Comparison of ENCODE assay signal across 17 cellular contexts in the genomic region with DNA sequence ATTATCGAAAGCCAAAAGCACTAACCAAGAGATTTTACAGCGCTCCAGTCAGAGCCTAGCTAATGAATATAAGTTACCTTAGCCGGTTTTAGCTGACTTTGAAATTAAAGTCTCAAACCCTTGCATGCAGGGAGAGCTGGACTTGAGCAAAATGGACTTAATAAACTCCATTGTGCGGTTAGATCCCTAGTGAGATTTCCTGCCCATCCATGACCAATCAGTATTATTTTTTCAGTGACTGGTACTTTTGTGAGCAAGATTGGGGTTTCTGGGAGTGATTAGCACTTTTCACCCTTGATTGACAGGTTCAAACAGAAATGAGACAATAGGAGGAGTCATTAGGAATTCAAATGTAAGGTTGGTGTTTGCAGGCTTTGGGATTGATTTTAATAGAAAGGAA.
"Had no signal": no experiment of that assay in that cellular context is flagged by ENCODE, and none has a peak within 500 bp of the region (broad histone marks: within the 10 kb centered on the region; RNA-seq: fewer than 3 reads in every experiment).

No MANE protein-coding gene starts in this region.

- H3K36me3 Mint-ChIP-seq: activated CD8-positive, alpha-beta memory T cell treated with anti-CD3 and anti-CD28 coated beads, Interleukin-2, amount 10 ng/mL, durations not matched to agents 7 days and 5 days; activated naive CD8-positive, alpha-beta T cell; stimulated activated naive B cell treated with anti-CD40 and anti-IgM and Interleukin-4, amounts not matched to agents 10 μg/mL and 1 μg/mL and 100 μg/mL, for 72 hours had no signal

- H3K27me3 ChIP-seq: colonic mucosa, gastroesophageal sphincter, sigmoid colon, upper lobe of left lung had no signal

- H3K4me1 Mint-ChIP-seq: activated CD4-positive, alpha-beta T cell treated with anti-CD3 and anti-CD28 coated beads for 36 hours; activated CD8-positive, alpha-beta memory T cell treated with anti-CD3 and anti-CD28 coated beads, Interleukin-2, amount 10 ng/mL, durations not matched to agents 7 days and 5 days; central memory CD8-positive, alpha-beta T cell; stimulated activated naive B cell treated with anti-CD40 and anti-IgM and Interleukin-4, amounts not matched to agents 10 μg/mL and 1 μg/mL and 100 μg/mL, for 72 hours had no signal

- H3K9me3 ChIP-seq: colonic mucosa, gastroesophageal sphincter, left ventricle myocardium inferior, sigmoid colon, thoracic aorta, upper lobe of left lung had no signal

- H3K27ac ChIP-seq: colonic mucosa, gastroesophageal sphincter, left ventricle myocardium inferior, parathyroid adenoma, sigmoid colon, thoracic aorta had no signal

- H3K4me1 ChIP-seq: colonic mucosa, gastroesophageal sphincter, parathyroid adenoma, sigmoid colon had no signal

- DNase-seq: activated CD4-positive, alpha-beta T cell treated with anti-CD3 and anti-CD28 coated beads for 36 hours; activated CD4-positive, alpha-beta T cell treated with anti-CD3 and anti-CD28 coated beads, Interleukin-2, amount 50 U/mL, for 48 hours; activated CD8-positive, alpha-beta memory T cell treated with anti-CD3 and anti-CD28 coated beads, Interleukin-2, amount 10 ng/mL, durations not matched to agents 7 days and 5 days; colonic mucosa; islet precursor cell; left ventricle myocardium inferior; mammary epithelial cell; sigmoid colon; stimulated activated CD4-positive, alpha-beta T cell treated with anti-CD3 and anti-CD28 coated beads, Interleukin-4, amount 100 ng/mL, for 4 hours; stimulated activated naive B cell treated with anti-CD40 and anti-IgM and Interleukin-4, amounts not matched to agents 10 μg/mL and 1 μg/mL and 100 μg/mL, for 72 hours; T-helper 2 cell; upper lobe of left lung had no signal

- ATAC-seq: activated CD4-positive, alpha-beta T cell treated with anti-CD3 and anti-CD28 coated beads for 36 hours; activated CD8-positive, alpha-beta memory T cell treated with anti-CD3 and anti-CD28 coated beads, Interleukin-2, amount 10 ng/mL, durations not matched to agents 7 days and 5 days; gastroesophageal sphincter; stimulated activated naive B cell treated with anti-CD40 and anti-IgM and Interleukin-4, amounts not matched to agents 10 μg/mL and 1 μg/mL and 100 μg/mL, for 72 hours had no signal

- H3K4me3 ChIP-seq: colonic mucosa, gastroesophageal sphincter, left ventricle myocardium inferior, sigmoid colon, thoracic aorta, upper lobe of left lung had no signal

- H3K4me3 Mint-ChIP-seq: activated CD4-positive, alpha-beta T cell treated with anti-CD3 and anti-CD28 coated beads for 36 hours; activated CD8-positive, alpha-beta memory T cell treated with anti-CD3 and anti-CD28 coated beads, Interleukin-2, amount 10 ng/mL, durations not matched to agents 7 days and 5 days; activated naive CD8-positive, alpha-beta T cell; central memory CD8-positive, alpha-beta T cell; stimulated activated naive B cell treated with anti-CD40 and anti-IgM and Interleukin-4, amounts not matched to agents 10 μg/mL and 1 μg/mL and 100 μg/mL, for 72 hours had no signal

- H3K27me3 Mint-ChIP-seq: activated CD4-positive, alpha-beta T cell treated with anti-CD3 and anti-CD28 coated beads for 36 hours; activated CD8-positive, alpha-beta memory T cell treated with anti-CD3 and anti-CD28 coated beads, Interleukin-2, amount 10 ng/mL, durations not matched to agents 7 days and 5 days; activated naive CD8-positive, alpha-beta T cell; central memory CD8-positive, alpha-beta T cell; stimulated activated naive B cell treated with anti-CD40 and anti-IgM and Interleukin-4, amounts not matched to agents 10 μg/mL and 1 μg/mL and 100 μg/mL, for 72 hours had no signal

- H3K9me3 Mint-ChIP-seq: stimulated activated naive B cell treated with anti-CD40 and anti-IgM and Interleukin-4, amounts not matched to agents 10 μg/mL and 1 μg/mL and 100 μg/mL, for 72 hours had no signal

- H3K27ac Mint-ChIP-seq: activated CD4-positive, alpha-beta T cell treated with anti-CD3 and anti-CD28 coated beads for 36 hours; activated CD8-positive, alpha-beta memory T cell treated with anti-CD3 and anti-CD28 coated beads, Interleukin-2, amount 10 ng/mL, durations not matched to agents 7 days and 5 days; activated naive CD8-positive, alpha-beta T cell; stimulated activated naive B cell treated with anti-CD40 and anti-IgM and Interleukin-4, amounts not matched to agents 10 μg/mL and 1 μg/mL and 100 μg/mL, for 72 hours had no signal

- H3K36me3 ChIP-seq: colonic mucosa, gastroesophageal sphincter, left ventricle myocardium inferior, sigmoid colon, thoracic aorta, upper lobe of left lung had no signal
